Comparison of ENCODE assay signal across 1 cellular context in the genomic region with DNA sequence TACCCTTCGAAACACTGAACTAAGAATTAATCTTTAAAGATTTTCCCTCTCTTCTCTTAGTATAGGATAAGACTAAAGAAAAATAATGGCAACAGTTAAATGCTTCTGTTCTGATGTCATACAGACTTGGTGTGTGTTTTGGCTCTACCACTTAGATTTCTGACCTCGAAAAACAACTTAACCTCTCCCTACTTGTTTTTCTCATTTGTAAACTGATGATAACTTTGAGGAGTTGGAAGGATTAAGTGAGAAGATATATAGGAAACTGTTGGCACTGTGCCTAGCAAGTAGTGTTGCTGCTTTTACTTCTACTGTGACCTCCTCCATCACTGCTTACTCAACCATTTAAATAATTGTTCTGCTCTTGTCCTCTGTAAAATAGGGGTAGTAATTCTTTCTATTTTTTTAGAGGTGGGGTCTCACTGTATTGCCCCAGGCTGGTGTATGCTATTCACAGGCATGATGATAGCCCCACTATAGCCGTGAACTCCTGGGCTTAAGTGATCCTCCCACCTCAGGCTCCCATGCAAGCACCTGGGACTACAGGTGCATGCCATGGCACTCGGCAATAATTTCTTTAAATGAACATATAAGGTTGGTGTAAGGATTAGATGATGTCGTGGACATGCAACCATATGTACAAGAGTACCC.
TF ChIP-seq lines count a peak whose summit lies in the region.

No MANE protein-coding gene starts in this region.

TF ChIP-seq in HEK293, 187 proteins besides CTCF, POLR2A, EP300 and RAD21 (continued from another document):
- TF ChIP-seq OSR2 (tag by site-specific recombination; IDR thresholded peaks at IDR 0.05) (peak; percentile 88), GLI2 (tag by site-specific recombination; IDR thresholded peaks at IDR 0.05; ENCODE audit: borderline replicate concordance, low read depth) (peak; percentile 57; the same call in 1 of the 2 replicates), ZNF514 (tag by site-specific recombination; IDR thresholded peaks at IDR 0.05) (no peak), ZNF664 (tag by site-specific recombination; IDR thresholded peaks at IDR 0.05) (peak; percentile 87), KLF8 (tag by site-specific recombination; IDR thresholded peaks at IDR 0.05) (0 out of 2 replicates have a peak, but pooled peaks have one; percentile 31), WT1 (tag by site-specific recombination; IDR thresholded peaks at IDR 0.05) (peak; percentile 91), ZNF561 (tag by site-specific recombination; IDR thresholded peaks at IDR 0.05; ENCODE audit: borderline replicate concordance) (peak; percentile 56; the same call in 1 of the 2 replicates), ZNF600 (tag by site-specific recombination; IDR thresholded peaks at IDR 0.05) (peak; percentile 50; the same call in 1 of the 2 replicates), FEZF1 (tag by site-specific recombination; IDR thresholded peaks at IDR 0.05) (peak; percentile 86), ZFP37 (tag by site-specific recombination; IDR thresholded peaks at IDR 0.05) (no peak), ZNF341 (tag by site-specific recombination; IDR thresholded peaks at IDR 0.05; ENCODE audit: low read depth) (peak; percentile 49), ZNF580 (tag by site-specific recombination; IDR thresholded peaks at IDR 0.05) (peak; percentile 49; the same call in 1 of the 2 replicates), ZXDB (tag by site-specific recombination; IDR thresholded peaks at IDR 0.05) (peak; percentile 74), ZNF558 (tag by site-specific recombination; IDR thresholded peaks at IDR 0.05) (no peak), ZEB2 (tag by site-specific recombination; IDR thresholded peaks at IDR 0.05) (peak; percentile 48; the same call in 1 of the 2 replicates), TCF7L2 (IDR thresholded peaks at IDR 0.05; ENCODE audit: borderline replicate concordance, low read depth, low read length) (no peak), ZNF660 (tag by site-specific recombination; IDR thresholded peaks at IDR 0.05) (peak; percentile 96), ZSCAN30 (tag by site-specific recombination; IDR thresholded peaks at IDR 0.05) (peak; percentile 78; the same call in 1 of the 2 replicates), SCRT1 (tag by site-specific recombination; IDR thresholded peaks at IDR 0.05; ENCODE audit: borderline replicate concordance) (peak; percentile 63; the same call in 1 of the 2 replicates), ZNF785 (tag by site-specific recombination; IDR thresholded peaks at IDR 0.05) (no peak), ZNF2 (tag by site-specific recombination; IDR thresholded peaks at IDR 0.05) (no peak), ZNF184 (tag by site-specific recombination; IDR thresholded peaks at IDR 0.05) (0 out of 2 replicates have a peak, but pooled peaks have one; percentile 14), ZNF121 (tag by site-specific recombination; IDR thresholded peaks at IDR 0.05) (peak; percentile 74; the same call in 1 of the 2 replicates), MZF1 (tag by site-specific recombination; IDR thresholded peaks at IDR 0.05; ENCODE audit: borderline replicate concordance) (0 out of 2 replicates have a peak, but pooled peaks have one; percentile 26), ZNF510 (tag by site-specific recombination; IDR thresholded peaks at IDR 0.05; ENCODE audit: insufficient replicate concordance) (no peak)
- TF ChIP-seq, protein P1, sequence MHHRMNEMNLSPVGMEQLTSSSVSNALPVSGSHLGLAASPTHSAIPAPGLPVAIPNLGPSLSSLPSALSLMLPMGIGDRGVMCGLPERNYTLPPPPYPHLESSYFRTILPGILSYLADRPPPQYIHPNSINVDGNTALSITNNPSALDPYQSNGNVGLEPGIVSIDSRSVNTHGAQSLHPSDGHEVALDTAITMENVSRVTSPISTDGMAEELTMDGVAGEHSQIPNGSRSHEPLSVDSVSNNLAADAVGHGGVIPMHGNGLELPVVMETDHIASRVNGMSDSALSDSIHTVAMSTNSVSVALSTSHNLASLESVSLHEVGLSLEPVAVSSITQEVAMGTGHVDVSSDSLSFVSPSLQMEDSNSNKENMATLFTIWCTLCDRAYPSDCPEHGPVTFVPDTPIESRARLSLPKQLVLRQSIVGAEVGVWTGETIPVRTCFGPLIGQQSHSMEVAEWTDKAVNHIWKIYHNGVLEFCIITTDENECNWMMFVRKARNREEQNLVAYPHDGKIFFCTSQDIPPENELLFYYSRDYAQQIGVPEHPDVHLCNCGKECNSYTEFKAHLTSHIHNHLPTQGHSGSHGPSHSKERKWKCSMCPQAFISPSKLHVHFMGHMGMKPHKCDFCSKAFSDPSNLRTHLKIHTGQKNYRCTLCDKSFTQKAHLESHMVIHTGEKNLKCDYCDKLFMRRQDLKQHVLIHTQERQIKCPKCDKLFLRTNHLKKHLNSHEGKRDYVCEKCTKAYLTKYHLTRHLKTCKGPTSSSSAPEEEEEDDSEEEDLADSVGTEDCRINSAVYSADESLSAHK (tag by site-specific recombination; IDR thresholded peaks at IDR 0.05): 0 out of 2 replicates have a peak, but pooled peaks have one; percentile 15
- TF ChIP-seq, protein P2, sequence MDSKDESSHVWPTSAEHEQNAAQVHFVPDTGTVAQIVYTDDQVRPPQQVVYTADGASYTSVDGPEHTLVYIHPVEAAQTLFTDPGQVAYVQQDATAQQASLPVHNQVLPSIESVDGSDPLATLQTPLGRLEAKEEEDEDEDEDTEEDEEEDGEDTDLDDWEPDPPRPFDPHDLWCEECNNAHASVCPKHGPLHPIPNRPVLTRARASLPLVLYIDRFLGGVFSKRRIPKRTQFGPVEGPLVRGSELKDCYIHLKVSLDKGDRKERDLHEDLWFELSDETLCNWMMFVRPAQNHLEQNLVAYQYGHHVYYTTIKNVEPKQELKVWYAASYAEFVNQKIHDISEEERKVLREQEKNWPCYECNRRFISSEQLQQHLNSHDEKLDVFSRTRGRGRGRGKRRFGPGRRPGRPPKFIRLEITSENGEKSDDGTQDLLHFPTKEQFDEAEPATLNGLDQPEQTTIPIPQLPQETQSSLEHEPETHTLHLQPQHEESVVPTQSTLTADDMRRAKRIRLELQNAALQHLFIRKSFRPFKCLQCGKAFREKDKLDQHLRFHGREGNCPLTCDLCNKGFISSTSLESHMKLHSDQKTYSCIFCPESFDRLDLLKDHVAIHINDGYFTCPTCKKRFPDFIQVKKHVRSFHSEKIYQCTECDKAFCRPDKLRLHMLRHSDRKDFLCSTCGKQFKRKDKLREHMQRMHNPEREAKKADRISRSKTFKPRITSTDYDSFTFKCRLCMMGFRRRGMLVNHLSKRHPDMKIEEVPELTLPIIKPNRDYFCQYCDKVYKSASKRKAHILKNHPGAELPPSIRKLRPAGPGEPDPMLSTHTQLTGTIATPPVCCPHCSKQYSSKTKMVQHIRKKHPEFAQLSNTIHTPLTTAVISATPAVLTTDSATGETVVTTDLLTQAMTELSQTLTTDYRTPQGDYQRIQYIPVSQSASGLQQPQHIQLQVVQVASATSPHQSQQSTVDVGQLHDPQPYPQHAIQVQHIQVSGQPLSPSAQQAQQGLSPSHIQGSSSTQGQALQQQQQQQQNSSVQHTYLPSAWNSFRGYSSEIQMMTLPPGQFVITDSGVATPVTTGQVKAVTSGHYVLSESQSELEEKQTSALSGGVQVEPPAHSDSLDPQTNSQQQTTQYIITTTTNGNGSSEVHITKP (tag by site-specific recombination; IDR thresholded peaks at IDR 0.05): peak; percentile 66
- TF ChIP-seq, protein P3, sequence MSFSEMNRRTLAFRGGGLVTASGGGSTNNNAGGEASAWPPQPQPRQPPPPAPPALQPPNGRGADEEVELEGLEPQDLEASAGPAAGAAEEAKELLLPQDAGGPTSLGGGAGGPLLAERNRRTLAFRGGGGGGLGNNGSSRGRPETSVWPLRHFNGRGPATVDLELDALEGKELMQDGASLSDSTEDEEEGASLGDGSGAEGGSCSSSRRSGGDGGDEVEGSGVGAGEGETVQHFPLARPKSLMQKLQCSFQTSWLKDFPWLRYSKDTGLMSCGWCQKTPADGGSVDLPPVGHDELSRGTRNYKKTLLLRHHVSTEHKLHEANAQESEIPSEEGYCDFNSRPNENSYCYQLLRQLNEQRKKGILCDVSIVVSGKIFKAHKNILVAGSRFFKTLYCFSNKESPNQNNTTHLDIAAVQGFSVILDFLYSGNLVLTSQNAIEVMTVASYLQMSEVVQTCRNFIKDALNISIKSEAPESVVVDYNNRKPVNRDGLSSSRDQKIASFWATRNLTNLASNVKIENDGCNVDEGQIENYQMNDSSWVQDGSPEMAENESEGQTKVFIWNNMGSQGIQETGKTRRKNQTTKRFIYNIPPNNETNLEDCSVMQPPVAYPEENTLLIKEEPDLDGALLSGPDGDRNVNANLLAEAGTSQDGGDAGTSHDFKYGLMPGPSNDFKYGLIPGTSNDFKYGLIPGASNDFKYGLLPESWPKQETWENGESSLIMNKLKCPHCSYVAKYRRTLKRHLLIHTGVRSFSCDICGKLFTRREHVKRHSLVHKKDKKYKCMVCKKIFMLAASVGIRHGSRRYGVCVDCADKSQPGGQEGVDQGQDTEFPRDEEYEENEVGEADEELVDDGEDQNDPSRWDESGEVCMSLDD (tag by site-specific recombination; IDR thresholded peaks at IDR 0.05): no peak
- TF ChIP-seq, protein P4, sequence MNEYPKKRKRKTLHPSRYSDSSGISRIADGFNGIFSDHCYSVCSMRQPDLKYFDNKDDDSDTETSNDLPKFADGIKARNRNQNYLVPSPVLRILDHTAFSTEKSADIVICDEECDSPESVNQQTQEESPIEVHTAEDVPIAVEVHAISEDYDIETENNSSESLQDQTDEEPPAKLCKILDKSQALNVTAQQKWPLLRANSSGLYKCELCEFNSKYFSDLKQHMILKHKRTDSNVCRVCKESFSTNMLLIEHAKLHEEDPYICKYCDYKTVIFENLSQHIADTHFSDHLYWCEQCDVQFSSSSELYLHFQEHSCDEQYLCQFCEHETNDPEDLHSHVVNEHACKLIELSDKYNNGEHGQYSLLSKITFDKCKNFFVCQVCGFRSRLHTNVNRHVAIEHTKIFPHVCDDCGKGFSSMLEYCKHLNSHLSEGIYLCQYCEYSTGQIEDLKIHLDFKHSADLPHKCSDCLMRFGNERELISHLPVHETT (tag by site-specific recombination; IDR thresholded peaks at IDR 0.05): 0 out of 2 replicates have a peak, but pooled peaks have one; percentile 32
- TF ChIP-seq, protein P5, sequence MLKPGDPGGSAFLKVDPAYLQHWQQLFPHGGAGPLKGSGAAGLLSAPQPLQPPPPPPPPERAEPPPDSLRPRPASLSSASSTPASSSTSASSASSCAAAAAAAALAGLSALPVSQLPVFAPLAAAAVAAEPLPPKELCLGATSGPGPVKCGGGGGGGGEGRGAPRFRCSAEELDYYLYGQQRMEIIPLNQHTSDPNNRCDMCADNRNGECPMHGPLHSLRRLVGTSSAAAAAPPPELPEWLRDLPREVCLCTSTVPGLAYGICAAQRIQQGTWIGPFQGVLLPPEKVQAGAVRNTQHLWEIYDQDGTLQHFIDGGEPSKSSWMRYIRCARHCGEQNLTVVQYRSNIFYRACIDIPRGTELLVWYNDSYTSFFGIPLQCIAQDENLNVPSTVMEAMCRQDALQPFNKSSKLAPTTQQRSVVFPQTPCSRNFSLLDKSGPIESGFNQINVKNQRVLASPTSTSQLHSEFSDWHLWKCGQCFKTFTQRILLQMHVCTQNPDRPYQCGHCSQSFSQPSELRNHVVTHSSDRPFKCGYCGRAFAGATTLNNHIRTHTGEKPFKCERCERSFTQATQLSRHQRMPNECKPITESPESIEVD (tag by site-specific recombination; IDR thresholded peaks at IDR 0.05): peak; percentile 97
- TF ChIP-seq, protein P6, sequence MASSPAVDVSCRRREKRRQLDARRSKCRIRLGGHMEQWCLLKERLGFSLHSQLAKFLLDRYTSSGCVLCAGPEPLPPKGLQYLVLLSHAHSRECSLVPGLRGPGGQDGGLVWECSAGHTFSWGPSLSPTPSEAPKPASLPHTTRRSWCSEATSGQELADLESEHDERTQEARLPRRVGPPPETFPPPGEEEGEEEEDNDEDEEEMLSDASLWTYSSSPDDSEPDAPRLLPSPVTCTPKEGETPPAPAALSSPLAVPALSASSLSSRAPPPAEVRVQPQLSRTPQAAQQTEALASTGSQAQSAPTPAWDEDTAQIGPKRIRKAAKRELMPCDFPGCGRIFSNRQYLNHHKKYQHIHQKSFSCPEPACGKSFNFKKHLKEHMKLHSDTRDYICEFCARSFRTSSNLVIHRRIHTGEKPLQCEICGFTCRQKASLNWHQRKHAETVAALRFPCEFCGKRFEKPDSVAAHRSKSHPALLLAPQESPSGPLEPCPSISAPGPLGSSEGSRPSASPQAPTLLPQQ (tag by site-specific recombination; IDR thresholded peaks at IDR 0.05): peak; percentile 56; the same call in 1 of the 2 replicates
